30 cellular contexts compared by ENCODE assay signal in genomic region chr4:150142831-150143230, GRCh38.
"Had no signal": no experiment of that assay in that cellular context is flagged by ENCODE, and none has a peak within 500 bp of the region (broad histone marks: within the 10 kb centered on the region; RNA-seq: fewer than 3 reads in every experiment).

No MANE protein-coding gene starts in this region.

- FAIRE-seq: bronchial epithelial cell, colon, TTC549 had no signal

- H3K36me3 ChIP-seq: ascending aorta, cardiac muscle cell had no signal

- H3K27ac ChIP-seq: ascending aorta, cardiac muscle cell, VCaP had no signal

- DNase-seq: activated B cell treated with CpG ODN at 0.5 μM for 24 hours; activated CD4-positive, alpha-beta memory T cell treated with anti-CD3 and anti-CD28 coated beads, Interleukin-2, amount 10 ng/mL, durations not matched to agents 7 days and 5 days; activated CD4-positive, alpha-beta T cell treated with anti-CD3 and anti-CD28 coated beads for 36 hours; activated CD4-positive, alpha-beta T cell treated with anti-CD3 and anti-CD28 coated beads for 48 hours; activated CD4-positive, alpha-beta T cell treated with anti-CD3 and anti-CD28 coated beads, Interleukin-2, amount 10 ng/mL, durations not matched to agents 7 days and 5 days; activated CD4-positive, alpha-beta T cell treated with anti-CD3 and anti-CD28 coated beads, Interleukin-2, amount 50 U/mL, for 48 hours; activated CD4-positive, CD25-positive, alpha-beta regulatory T cell treated with anti-CD3 and anti-CD28 coated beads, Interleukin-2, amount 50 U/mL, for 72 hours; activated CD8-positive, alpha-beta memory T cell treated with anti-CD3 and anti-CD28 coated beads for 24 hours; activated CD8-positive, alpha-beta memory T cell treated with anti-CD3 and anti-CD28 coated beads, Interleukin-2, amount 10 ng/mL, durations not matched to agents 7 days and 5 days; activated CD8-positive, alpha-beta memory T cell treated with anti-CD3 and anti-CD28 coated beads, Interleukin-2, amount 50 U/mL, for 48 hours; activated CD8-positive, alpha-beta T cell treated with anti-CD3 and anti-CD28 coated beads, Interleukin-2, amount 10 ng/mL, durations not matched to agents 7 days and 5 days; activated effector memory CD4-positive, alpha-beta T cell treated with Interleukin-2 at 50 U/mL for 16 hours; activated gamma-delta T cell; activated naive CD4-positive, alpha-beta T cell treated with anti-CD3 and anti-CD28 coated beads, Interleukin-2, amount 10 ng/mL, durations not matched to agents 7 days and 5 days; activated naive CD4-positive, alpha-beta T cell treated with Interleukin-2 at 50 U/mL for 16 hours; activated naive CD8-positive, alpha-beta T cell treated with anti-CD3 and anti-CD28 coated beads, Interleukin-2, amount 10 ng/mL, durations not matched to agents 7 days and 5 days; activated naive CD8-positive, alpha-beta T cell treated with anti-CD3 and anti-CD28 coated beads, Interleukin-2, amount 50 U/mL, for 24 hours; activated T-cell treated with anti-CD3 and anti-CD28 coated beads, Interleukin-2, amount 50 U/mL, for 24 hours; activated T-cell treated with anti-CD3 and anti-CD28 coated beads, Interleukin-2, amount 50 U/mL, for 48 hours; amygdala; anterior cingulate cortex; central memory CD4-positive, alpha-beta T cell; T-helper 2 cell; T-helper 9 cell had no signal

- H3K27me3 ChIP-seq: ascending aorta, cardiac muscle cell had no signal

- ATAC-seq: activated CD4-positive, alpha-beta T cell treated with anti-CD3 and anti-CD28 coated beads for 36 hours; activated CD8-positive, alpha-beta memory T cell treated with anti-CD3 and anti-CD28 coated beads, Interleukin-2, amount 10 ng/mL, durations not matched to agents 7 days and 5 days; activated CD8-positive, alpha-beta T cell treated with anti-CD3 and anti-CD28 coated beads, Interleukin-2, amount 10 ng/mL, durations not matched to agents 7 days and 5 days; activated naive CD8-positive, alpha-beta T cell treated with anti-CD3 and anti-CD28 coated beads, Interleukin-2, amount 50 U/mL, for 24 hours had no signal

- H3K4me3 ChIP-seq: ascending aorta, cardiac muscle cell had no signal

- H3K9me3 ChIP-seq: ascending aorta had no signal
